33 cellular contexts compared by ENCODE assay signal in genomic region chr1:145771056-145771455, GRCh38. TPM values are rescaled to one million over a fixed set of nuclear protein-coding genes. Genes with fewer than 3 reads are reported as not detected.
"Had no signal": no experiment of that assay in that cellular context is flagged by ENCODE, and none has a peak within 500 bp of the region (broad histone marks: within the 10 kb centered on the region; RNA-seq: fewer than 3 reads in every experiment).

No MANE protein-coding gene starts in this region.

- DNase-seq: activated CD4-positive, alpha-beta T cell treated with anti-CD3 and anti-CD28 coated beads, Interleukin-2, amount 10 ng/mL, durations not matched to agents 24 days and 14 days; activated CD4-positive, alpha-beta T cell treated with anti-CD3 and anti-CD28 coated beads, Interleukin-2, amount 50 U/mL, for 4 hours; activated CD8-positive, alpha-beta T cell treated with anti-CD3 and anti-CD28 coated beads for 36 hours; activated naive CD4-positive, alpha-beta T cell treated with anti-CD3 and anti-CD28 coated beads, Interleukin-2, amount 10 ng/mL, durations not matched to agents 7 days and 5 days; activated naive CD8-positive, alpha-beta T cell treated with anti-CD3 and anti-CD28 coated beads for 36 hours; activated T-cell treated with anti-CD3 and anti-CD28 coated beads, Interleukin-2, amount 50 U/mL, for 1 hour; amygdala; MM.1S; MV-4-11; NCI-H1092; NCI-H146; NCI-H187; NCI-H2029 treated with DMSO at 0.1 percent for 48 hours; NCI-H2107; NCI-H2171; NCI-H510A; NCI-H69; NK-92 treated with Interleukin-12 subunit alpha and Interleukin-12 subunit beta, amount 100 ng/mL, for 24 hours; PC-3; Peyer's patch; RPMI8226; SIG-M5; T-helper 1 cell; T-helper 2 cell; T-helper 9 cell had no signal

- ATAC-seq: activated CD8-positive, alpha-beta T cell treated with anti-CD3 and anti-CD28 coated beads for 36 hours; PC-3; Right ventricle myocardium inferior; SK-N-SH treated with all-trans-retinoic acid at 6 μM for 48 hours had no signal

- H3K9me3 ChIP-seq: ascending aorta, Peyer's patch had no signal

- H3K27ac Mint-ChIP-seq: activated CD4-positive, alpha-beta T cell treated with anti-CD3 and anti-CD28 coated beads, Interleukin-2, amount 10 ng/mL, durations not matched to agents 24 days and 14 days; activated CD8-positive, alpha-beta T cell treated with anti-CD3 and anti-CD28 coated beads for 36 hours; activated naive CD4-positive, alpha-beta T cell treated with anti-CD3 and anti-CD28 coated beads, Interleukin-2, amount 10 ng/mL, durations not matched to agents 7 days and 5 days; activated naive CD8-positive, alpha-beta T cell treated with anti-CD3 and anti-CD28 coated beads for 36 hours; activated T-helper 1 cell treated with anti-CD3 and anti-CD28 coated beads, Interleukin-12 subunit alpha, Interleukin-12 subunit beta, Interleukin-2, Interleukin-4 antibody, amounts not matched to agents 30 ng/mL and 10 ng/mL and 1 ng/mL, durations not matched to agents 14 hours and 24 hours and 36 hours had no signal

- H3K4me3 Mint-ChIP-seq: activated CD4-positive, alpha-beta T cell treated with anti-CD3 and anti-CD28 coated beads, Interleukin-2, amount 10 ng/mL, durations not matched to agents 24 days and 14 days; activated CD8-positive, alpha-beta T cell treated with anti-CD3 and anti-CD28 coated beads for 36 hours; activated naive CD4-positive, alpha-beta T cell treated with anti-CD3 and anti-CD28 coated beads, Interleukin-2, amount 10 ng/mL, durations not matched to agents 7 days and 5 days; activated naive CD8-positive, alpha-beta T cell treated with anti-CD3 and anti-CD28 coated beads for 36 hours; activated T-helper 1 cell treated with anti-CD3 and anti-CD28 coated beads, Interleukin-12 subunit alpha, Interleukin-12 subunit beta, Interleukin-2, Interleukin-4 antibody, amounts not matched to agents 30 ng/mL and 10 ng/mL and 1 ng/mL, durations not matched to agents 14 hours and 24 hours and 36 hours; central memory CD8-positive, alpha-beta T cell had no signal

- H3K27me3 Mint-ChIP-seq: activated CD4-positive, alpha-beta T cell treated with anti-CD3 and anti-CD28 coated beads, Interleukin-2, amount 10 ng/mL, durations not matched to agents 24 days and 14 days; activated CD8-positive, alpha-beta T cell treated with anti-CD3 and anti-CD28 coated beads for 36 hours; activated naive CD4-positive, alpha-beta T cell treated with anti-CD3 and anti-CD28 coated beads, Interleukin-2, amount 10 ng/mL, durations not matched to agents 7 days and 5 days; activated naive CD8-positive, alpha-beta T cell treated with anti-CD3 and anti-CD28 coated beads for 36 hours; central memory CD8-positive, alpha-beta T cell had no signal

- H3K27ac ChIP-seq: ascending aorta, cardiac muscle cell, KMS-11, Peyer's patch had no signal

- H3K9me3 Mint-ChIP-seq: activated CD4-positive, alpha-beta T cell treated with anti-CD3 and anti-CD28 coated beads, Interleukin-2, amount 10 ng/mL, durations not matched to agents 24 days and 14 days; activated CD8-positive, alpha-beta T cell treated with anti-CD3 and anti-CD28 coated beads for 36 hours; activated naive CD4-positive, alpha-beta T cell treated with anti-CD3 and anti-CD28 coated beads, Interleukin-2, amount 10 ng/mL, durations not matched to agents 7 days and 5 days; activated naive CD8-positive, alpha-beta T cell treated with anti-CD3 and anti-CD28 coated beads for 36 hours; activated T-helper 1 cell treated with anti-CD3 and anti-CD28 coated beads, Interleukin-12 subunit alpha, Interleukin-12 subunit beta, Interleukin-2, Interleukin-4 antibody, amounts not matched to agents 30 ng/mL and 10 ng/mL and 1 ng/mL, durations not matched to agents 14 hours and 24 hours and 36 hours; central memory CD8-positive, alpha-beta T cell had no signal

- H3K4me3 ChIP-seq: ascending aorta, cardiac muscle cell, Peyer's patch had no signal

- H3K27me3 ChIP-seq: ascending aorta, cardiac muscle cell, Peyer's patch had no signal

- H3K4me1 ChIP-seq: Peyer's patch had no signal

RNA-seq across cellular contexts. Expression of gene CD160, which starts 51.8 kb away (rescaled TPM):
- total RNA-seq: activated CD4-positive, alpha-beta T cell treated with anti-CD3 and anti-CD28 coated beads, Interleukin-2, amount 10 ng/mL, durations not matched to agents 24 days and 14 days; activated T-helper 1 cell treated with anti-CD3 and anti-CD28 coated beads, Interleukin-12 subunit alpha, Interleukin-12 subunit beta, Interleukin-2, Interleukin-4 antibody, amounts not matched to agents 30 ng/mL and 10 ng/mL and 1 ng/mL, durations not matched to agents 14 hours and 24 hours and 36 hours; ascending aorta; cardiac muscle cell; LHCN-M2; PC-3; Right ventricle myocardium inferior had no signal
